Comparison of ENCODE assay signal across 9 cellular contexts in the genomic region with DNA sequence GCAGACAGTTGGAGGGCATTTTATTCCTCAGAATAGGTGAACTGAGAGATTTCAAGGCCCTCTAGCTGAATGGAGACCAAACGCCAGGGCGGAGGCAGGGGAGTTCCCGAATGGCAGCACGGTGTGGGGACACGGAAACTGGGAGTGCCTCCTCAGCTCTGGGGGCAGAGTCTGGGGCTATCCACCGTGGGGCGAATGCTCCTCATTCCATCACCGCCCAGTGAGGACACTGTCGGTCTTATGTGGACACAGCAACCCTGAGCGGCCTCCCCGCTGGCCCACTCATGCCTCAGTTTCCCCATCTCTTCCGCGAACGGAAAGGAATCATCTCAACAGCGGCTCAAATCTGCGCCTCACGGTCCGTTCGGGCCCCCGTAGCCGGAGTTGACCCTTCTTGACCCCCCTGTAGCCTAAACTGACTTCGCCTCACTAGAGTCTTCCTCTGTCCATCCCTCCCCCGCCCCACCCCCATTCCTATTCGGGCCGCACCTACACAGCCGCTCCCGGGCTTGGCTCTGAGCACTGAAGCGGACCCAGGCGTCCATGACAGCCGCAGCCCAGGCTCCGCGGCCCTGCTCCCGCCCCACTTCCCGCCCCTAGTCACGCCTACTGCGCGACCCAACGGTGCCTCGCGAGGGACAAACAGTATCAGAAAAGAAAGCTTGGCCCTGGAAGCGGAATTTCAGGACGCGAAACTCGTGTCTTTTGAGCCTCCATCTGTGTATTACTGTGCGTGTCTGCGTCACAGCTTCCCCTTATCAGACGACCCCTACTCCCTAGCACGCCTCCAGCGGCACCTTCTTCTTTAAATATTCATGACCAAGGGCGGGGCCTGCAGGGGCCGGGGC. TPM values are rescaled to one million over a fixed set of nuclear protein-coding genes. Genes with fewer than 3 reads are reported as not detected.
DNase-seq lines count a peak whose midpoint lies in the region; ATAC-seq, FAIRE-seq and TF ChIP-seq lines count a peak whose summit lies in the region.
"Had no signal": no experiment of that assay in that cellular context is flagged by ENCODE, and none has a peak within 500 bp of the region (broad histone marks: within the 10 kb centered on the region; RNA-seq: fewer than 3 reads in every experiment).

TSS of gene PEX11B (minus strand) at position 574 of the 848 bp plus-strand sequence. CDS start at position 545, 29 bp downstream.

- peak within 1 kb of the TSS; percentile 89 to 95 for H3K27ac ChIP-seq in kidney (ENCODE audit: low read depth in 2 of 2, low read length in 2 of 2)

- peaks cover 50% of the 10 kb centered on the region for H3K4me1 Mint-ChIP-seq in central memory CD8-positive, alpha-beta T cell

- TF ChIP-seq CTCF in AG10803 (conservative IDR thresholded peaks at IDR 0.05; ENCODE audit: low read length) (no peak), kidney (IDR thresholded peaks at IDR 0.05; ENCODE audit: borderline replicate concordance, extremely low read depth, insufficient read depth) (no peak)

- H3K36me3 ChIP-seq in kidney (ENCODE audit: control insufficient read depth in 1 of 2, insufficient read depth in 2 of 2, low read length in 2 of 2) = peaks cover 0 to 5% of the 10 kb centered on the region in 2 donors

- DNase-seq in AG10803 (ENCODE audit: low read depth) = peak; percentile 83
- peak; percentile 83 for DNase-seq in NCI-H460 (ENCODE audit: extremely low read depth, low read depth)
- DNase-seq in central memory CD8-positive, alpha-beta T cell (ENCODE audit: low spot score in 2 of 2) = peak; percentile 81 to 86
- DNase-seq in kidney = peak; percentile 96
- DNase-seq in stimulated activated CD4-positive, alpha-beta T cell treated with anti-CD3 and anti-CD28 coated beads, Interleukin-15, amount 100 ng/mL, for 24 hours = peak; percentile 94

- intact Hi-C loops in kidney (cut with DNase I) = no loop called here

- H3K27me3 Mint-ChIP-seq in central memory CD8-positive, alpha-beta T cell = no peaks in the 10 kb centered on the region

- TF ChIP-seq POLR2A in GM19193 (IDR thresholded peaks at IDR 0.05; ENCODE audit: extremely low read depth, insufficient read depth, insufficient read length) = peak; percentile 79

- H3K4me3 Mint-ChIP-seq in central memory CD8-positive, alpha-beta T cell = peak within 1 kb of the TSS; percentile 91

- no peaks in the 10 kb centered on the region for H3K9me3 ChIP-seq in kidney (ENCODE audit: control insufficient read depth in 1 of 2, low read length in 2 of 2)

- peak within 1 kb of the TSS; percentile 55 to 90 for H3K9ac ChIP-seq in kidney (ENCODE audit: low read length in 2 of 2)

- peak; percentile 85 for ATAC-seq in HG03432 (IDR thresholded peaks at IDR 0.05; ENCODE audit: unreplicated experiment)
- ATAC-seq in activated CD4-positive, CD25-positive, alpha-beta regulatory T cell treated with anti-CD3 and anti-CD28 coated beads, Interleukin-2, amount 50 U/mL, for 24 hours = peak; percentile 90 to 93
- ATAC-seq in central memory CD8-positive, alpha-beta T cell (replicated peaks; ENCODE audit: extremely low read depth, poor library complexity, severe bottlenecking) = peak; percentile 92

- peaks cover 5 to 22% of the 10 kb centered on the region in 2 donors for H3K4me1 ChIP-seq in kidney (ENCODE audit: control insufficient read depth in 1 of 2, insufficient read depth in 1 of 2, low read depth in 1 of 2, low read length in 2 of 2)

- no peak for FAIRE-seq in kidney (lab: Jason Lieb, UNC)
- FAIRE-seq: colon had no signal

- H3K36me3 Mint-ChIP-seq in central memory CD8-positive, alpha-beta T cell (ENCODE audit: insufficient read depth) = peaks cover 28% of the 10 kb centered on the region

- peak within 1 kb of the TSS; percentile 94 for H3K27ac Mint-ChIP-seq in central memory CD8-positive, alpha-beta T cell (ENCODE audit: low read depth)

- no peaks in the 10 kb centered on the region for H3K9me3 Mint-ChIP-seq in central memory CD8-positive, alpha-beta T cell

- H3K4me3 ChIP-seq in AG10803 (ENCODE audit: low read length) (peak within 1 kb of the TSS; percentile 79), kidney (ENCODE audit: low read length in 2 of 2) (peak within 1 kb of the TSS; percentile 91 to 97)

RNA-seq across cellular contexts. Expression of gene PEX11B, which starts in this region (rescaled TPM):
- total RNA-seq in NCI-H460 (2014; rRNA removed; shearing (Covaris generic)) = 26.5 and 29.2 TPM in 2 replicates
- 33.1 and 40.6 TPM in 2 replicates for polyA plus RNA-seq in NCI-H460 (2014; cell fraction: nucleus; rRNA removed)
- total RNA-seq in kidney = 35.7 TPM
- 50.5 TPM for polyA plus RNA-seq in kidney (ENCODE audit: insufficient read depth, low read depth, low replicate concordance)

Comparison
In these comparisons a context has a peak if more than half of its experiments do, and no peak if none do; other contexts are left out.
1. Peak in every context shown above with its lines: DNase-seq, ATAC-seq, H3K4me3 ChIP-seq and H3K27ac ChIP-seq.